Comparison of ENCODE assay signal across 23 cellular contexts in the genomic region with DNA sequence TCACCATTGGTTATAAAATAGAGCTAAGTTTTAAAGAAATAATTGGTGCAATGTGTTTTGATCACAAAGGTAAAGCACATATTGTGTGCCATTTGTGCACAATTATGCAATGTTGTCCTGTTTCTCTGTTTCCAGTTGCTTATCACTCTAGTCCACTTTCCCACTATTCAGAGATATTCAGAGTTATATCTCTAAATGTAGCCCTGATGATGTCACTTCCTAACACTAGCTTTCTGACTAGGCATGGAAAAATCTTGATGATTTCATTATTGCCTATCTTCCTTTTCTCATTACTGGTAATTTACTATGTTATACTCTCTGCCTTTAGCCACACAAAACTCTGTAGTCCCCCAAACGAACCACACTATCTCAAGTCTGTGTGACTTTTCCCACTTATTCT.
DNase-seq lines count a peak whose midpoint lies in the region; ATAC-seq, FAIRE-seq and TF ChIP-seq lines count a peak whose summit lies in the region.
"Had no signal": no experiment of that assay in that cellular context is flagged by ENCODE, and none has a peak within 500 bp of the region (broad histone marks: within the 10 kb centered on the region; RNA-seq: fewer than 3 reads in every experiment).

No MANE protein-coding gene starts in this region.

- intact Hi-C loops in HepG2 (cut with micrococcal nuclease; ENCODE audit: unreplicated experiment) = no loop called here
- intact Hi-C loops in right lobe of liver (cut with DNase I) = no loop called here
- intact Hi-C loops in body of pancreas (cut with DNase I) = no loop called here

- H3K4me2 ChIP-seq in HepG2 (ENCODE audit: low read depth, low read length) (no peak overlapping the region), smooth muscle cell (no peak overlapping the region)
- H3K4me2 ChIP-seq: SK-N-SH had no signal

- 0% methylated on average over 1 of the region's 1 CpG for WGBS in HepG2 (ENCODE audit: low lambda C conversion rate)
- WGBS in right lobe of liver (ENCODE audit: insufficient coverage, low coverage, low lambda C conversion rate, missing lambda C conversion rate) = 14% methylated on average over 1 of the region's 1 CpG
- WGBS in body of pancreas, 2 donors = 50 to 53% methylated on average over 1 of the region's 1 CpG
- 42% methylated on average over 1 of the region's 1 CpG for WGBS in smooth muscle cell (ENCODE audit: low lambda C conversion rate)

- no TSS peak for BruUV-seq in HepG2 (replicated peaks; lab: Mats Ljungman, UMichigan)

- no peak for DNase-seq in HepG2 (ENCODE audit: low spot score)
- DNase-seq in right lobe of liver = no peak
- no peak for DNase-seq in SK-N-MC (ENCODE audit: low read depth, low spot score)
- DNase-seq in body of pancreas = no peak
- no peak for DNase-seq in smooth muscle cell (lab: John Stamatoyannopoulos, UW; ENCODE audit: unreplicated experiment)
- DNase-seq in H54 (ENCODE audit: insufficient read length, low spot score) = no peak
- DNase-seq in NCI-H2107 treated with DMSO at 0.1 percent for 48 hours (lab: John Stamatoyannopoulos, UW; ENCODE audit: unreplicated experiment) = no peak
- DNase-seq: 8988T; AML-193; C1 segment of cervical spinal cord; Calu3; CD8-positive, alpha-beta T cell; H7; NCI-H1092 treated with DMSO at 0.1 percent for 48 hours; NCI-H1436 treated with DMSO at 0.1 percent for 48 hours; NCI-H2029; NCI-H2171; NCI-H524 treated with DMSO at 0.1 percent for 48 hours; PC-3; RPMI8226; SHP77 treated with DMSO at 0.1 percent for 48 hours; SK-N-SH had no signal

- H3K79me2 ChIP-seq in HepG2 (ENCODE audit: insufficient read depth, low read length) (no peaks in the 10 kb centered on the region), smooth muscle cell (ENCODE audit: low read depth) (no peaks in the 10 kb centered on the region)

- H3K36me3 ChIP-seq in HepG2 (replicated peaks in 1 of 2; ENCODE audit: control insufficient read depth in 1 of 2, insufficient read depth in 2 of 2, low read length in 2 of 2) (no peaks in the 10 kb centered on the region), right lobe of liver (no peaks in the 10 kb centered on the region), SK-N-MC (ENCODE audit: insufficient read depth, low read length) (0 out of 2 replicates have a peak, but pooled peaks cover 3% of the 10 kb centered on the region), body of pancreas (replicated peaks in 1 of 2; ENCODE audit: insufficient read depth in 1 of 2, low read depth in 2 of 2) (no peaks in the 10 kb centered on the region), smooth muscle cell (ENCODE audit: low read depth) (no peaks in the 10 kb centered on the region)

- ATAC-seq in HepG2 (no peak), right lobe of liver (no peak), body of pancreas (peak; percentile 60), HG03571 (IDR thresholded peaks at IDR 0.05; ENCODE audit: unreplicated experiment) (no peak)
- ATAC-seq: CD8-positive, alpha-beta T cell; PC-3 had no signal

- TF ChIP-seq CTCF in HepG2 (CRISPR knock-in tag; IDR thresholded peaks at IDR 0.05) (no peak), right lobe of liver (IDR thresholded peaks at IDR 0.05) (no peak), body of pancreas (IDR thresholded peaks at IDR 0.05) (no peak), smooth muscle cell (IDR thresholded peaks at IDR 0.05; ENCODE audit: borderline replicate concordance, insufficient read depth, poor library complexity, severe bottlenecking) (no peak)

- no peak for FAIRE-seq in HepG2 (lab: Jason Lieb, UNC)
- FAIRE-seq in H54 (lab: Jason Lieb, UNC) = no peak

- POLR2A ChIA-PET in HepG2 (lab: Yijun Ruan, JAX) = no interaction called here

- CTCF ChIA-PET in HepG2 (lab: Yijun Ruan, JAX; ENCODE audit: low intra/inter-chr PET ratio, low total read pairs) = no interaction called here

- no peak overlapping the region for H3K27ac ChIP-seq in HepG2 (ENCODE audit: extremely low read length, insufficient read depth, low read length)
- H3K27ac ChIP-seq in right lobe of liver = no peak overlapping the region
- H3K27ac ChIP-seq in SK-N-MC = peak overlapping the region; percentile 51; the same call in 1 of the 2 replicates
- H3K27ac ChIP-seq in body of pancreas = peak overlapping the region in 1 of 4 donors; percentile 50
- peak overlapping the region; percentile 28 for H3K27ac ChIP-seq in smooth muscle cell (ENCODE audit: low read depth)

- no peak overlapping the region for H2AFZ ChIP-seq in HepG2 (ENCODE audit: low read length)
- H2AFZ ChIP-seq in smooth muscle cell (ENCODE audit: low read depth) = no peak overlapping the region

- TF ChIP-seq EP300 in HepG2 (IDR thresholded peaks at IDR 0.05; ENCODE audit: low read depth in 2 of 2, low read length in 2 of 2) = no peak
- TF ChIP-seq EP300 in HepG2 (CRISPR knock-in tag; IDR thresholded peaks at IDR 0.05; ENCODE audit: borderline replicate concordance) = no peak

- H3K4me1 ChIP-seq in HepG2 (ENCODE audit: insufficient read depth, low read length) (no peaks in the 10 kb centered on the region), right lobe of liver (no peaks in the 10 kb centered on the region), body of pancreas (peaks cover 5% of the 10 kb centered on the region), smooth muscle cell (ENCODE audit: low read depth) (no peaks in the 10 kb centered on the region)

- H3K27me3 ChIP-seq in HepG2 (ENCODE audit: control insufficient read depth in 1 of 2, insufficient read depth in 2 of 2, low read length in 2 of 2) (no peaks in the 10 kb centered on the region), right lobe of liver (no peaks in the 10 kb centered on the region), body of pancreas (no peaks in the 10 kb centered on the region), smooth muscle cell (ENCODE audit: low read depth) (no peaks in the 10 kb centered on the region)

- TF ChIP-seq POLR2A in HepG2 (IDR thresholded peaks at IDR 0.05; ENCODE audit: insufficient read depth in 1 of 2, low read depth in 2 of 2, low read length in 2 of 2) (no peak), right lobe of liver (IDR thresholded peaks at IDR 0.05) (no peak), body of pancreas (IDR thresholded peaks at IDR 0.05) (no peak), H54 (IDR thresholded peaks at IDR 0.05; ENCODE audit: low read depth, low read length) (no peak)

- peaks cover 2% of the 10 kb centered on the region; the same call in 1 of the 2 replicates for H3K9me3 ChIP-seq in HepG2 (ENCODE audit: low read length)
- H3K9me3 ChIP-seq in right lobe of liver = no peaks in the 10 kb centered on the region
- H3K9me3 ChIP-seq in SK-N-MC (ENCODE audit: low read depth, low read length) = no peaks in the 10 kb centered on the region
- no peaks in the 10 kb centered on the region for H3K9me3 ChIP-seq in body of pancreas
- no peaks in the 10 kb centered on the region for H3K9me3 ChIP-seq in smooth muscle cell (replicated peaks; ENCODE audit: low read depth)
- H3K9me3 ChIP-seq: SK-N-SH had no signal

- TF ChIP-seq RAD21 in HepG2 (CRISPR knock-in tag; IDR thresholded peaks at IDR 0.05) = no peak

- in situ Hi-C loops in HepG2 (cut with HindIII; ENCODE audit: extremely low pct_ligation_motif_present, low pct_unique_long_range_greater_than_20kb) = no loop called here

- H3K9ac ChIP-seq in HepG2 (ENCODE audit: insufficient read depth, low read depth, low read length) = no peak overlapping the region
- no peak overlapping the region for H3K9ac ChIP-seq in SK-N-MC (ENCODE audit: insufficient read length)
- no peak overlapping the region for H3K9ac ChIP-seq in smooth muscle cell (ENCODE audit: low read depth)
- H3K9ac ChIP-seq: SK-N-SH had no signal

- H3K4me3 ChIP-seq in HepG2 (replicated peaks in 1 of 3; ENCODE audit: insufficient read depth in 1 of 3, low read depth in 2 of 3, low read length in 3 of 3) = no peak overlapping the region
- H3K4me3 ChIP-seq in right lobe of liver = no peak overlapping the region
- H3K4me3 ChIP-seq in SK-N-MC = no peak overlapping the region
- H3K4me3 ChIP-seq in body of pancreas = no peak overlapping the region
- no peak overlapping the region for H3K4me3 ChIP-seq in smooth muscle cell

- H4K20me1 ChIP-seq in HepG2 (ENCODE audit: insufficient read depth, low read length) (no peaks in the 10 kb centered on the region), smooth muscle cell (ENCODE audit: low read depth) (no peaks in the 10 kb centered on the region)

- H3F3A ChIP-seq in smooth muscle cell (ENCODE audit: low read depth) = no peaks in the 10 kb centered on the region

TF ChIP-seq in HepG2, 621 proteins besides CTCF, POLR2A, EP300 and RAD21:
- TF ChIP-seq SP2 (CRISPR knock-in tag; IDR thresholded peaks at IDR 0.05) (no peak), ATF7 (IDR thresholded peaks at IDR 0.05) (peak; percentile 63), ATF7 (CRISPR knock-in tag; IDR thresholded peaks at IDR 0.05) (no peak)
TF ChIP-seq in HepG2: peak in this region for 1.

Comparison
In these comparisons a context has a peak if more than half of its experiments do, and no peak if none do; other contexts are left out.
1. H3K27ac ChIP-seq: peak in SK-N-MC (single experiment) and smooth muscle cell (single experiment); none in HepG2 (single experiment) and right lobe of liver (0 of 3).